15 cellular contexts compared by ENCODE assay signal in the genomic region with DNA sequence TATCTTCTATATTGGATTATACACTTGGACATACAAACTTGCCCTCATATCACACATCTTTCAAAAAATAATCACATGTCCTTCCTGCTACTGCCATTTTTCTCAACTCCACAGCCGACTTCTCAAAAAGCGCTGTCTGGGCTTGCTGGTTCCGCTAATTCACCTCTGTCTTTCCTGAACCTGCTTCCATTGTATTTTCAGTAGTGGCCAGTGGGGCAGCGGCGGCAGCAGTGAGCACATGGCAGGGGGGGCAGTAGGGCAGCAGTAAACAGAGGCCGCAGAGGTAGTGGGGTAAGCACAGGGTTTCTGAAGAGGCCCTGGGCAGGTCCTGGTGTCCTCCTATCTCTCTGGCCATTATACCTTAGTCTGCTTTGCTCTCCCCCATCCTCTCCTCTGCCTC.
DNase-seq lines count a peak whose midpoint lies in the region; ATAC-seq and TF ChIP-seq lines count a peak whose summit lies in the region.
"Had no signal": no experiment of that assay in that cellular context is flagged by ENCODE, and none has a peak within 500 bp of the region (broad histone marks: within the 10 kb centered on the region; RNA-seq: fewer than 3 reads in every experiment).

No MANE protein-coding gene starts in this region.

- H3K4me3 ChIP-seq in RWPE2 (ENCODE audit: severe bottlenecking), result no peak overlapping the region
- H3K4me3 ChIP-seq: left lung had no signal

- no peaks in the 10 kb centered on the region for H3K4me1 ChIP-seq in RWPE2 (ENCODE audit: insufficient read depth, poor library complexity, severe bottlenecking)
- no peaks in the 10 kb centered on the region for H3K4me1 ChIP-seq in foreskin keratinocyte

- H3K36me3 ChIP-seq in RWPE2 (ENCODE audit: low read depth), result no peaks in the 10 kb centered on the region
- H3K36me3 ChIP-seq: left lung had no signal

- no peaks in the 10 kb centered on the region for H3K9me3 ChIP-seq in RWPE2 (ENCODE audit: severe bottlenecking)
- H3K9me3 ChIP-seq: left lung had no signal

- DNase-seq in ACHN (peak; percentile 1), RWPE2 (ENCODE audit: low spot score) (no peak), foreskin keratinocyte (no peak), DMS153 treated with DMSO at 0.1 percent for 48 hours (lab: John Stamatoyannopoulos, UW; ENCODE audit: unreplicated experiment) (no peak), NCI-H2196 treated with DMSO at 0.1 percent for 48 hours (lab: John Stamatoyannopoulos, UW; ENCODE audit: unreplicated experiment) (no peak)
- DNase-seq: activated CD4-positive, alpha-beta T cell treated with anti-CD3 and anti-CD28 coated beads for 1 hour; caudate nucleus; CD4-positive, alpha-beta memory T cell; left lung; NCI-H187 treated with DMSO at 0.1 percent for 48 hours; occipital lobe had no signal

- peaks cover 22% of the 10 kb centered on the region for H3K27me3 ChIP-seq in RWPE2 (ENCODE audit: insufficient read depth, poor library complexity, severe bottlenecking)
- peaks cover 57% of the 10 kb centered on the region for H3K27me3 ChIP-seq in foreskin keratinocyte
- H3K27me3 ChIP-seq: left lung had no signal

- ATAC-seq in RWPE2 (ENCODE audit: low read depth) (peak; percentile 27; the same call in 1 of the 3 replicates), foreskin keratinocyte (peak; percentile 37), HG03460 (IDR thresholded peaks at IDR 0.05; ENCODE audit: unreplicated experiment) (no peak), HG02763 (IDR thresholded peaks at IDR 0.05; ENCODE audit: unreplicated experiment) (no peak)
- ATAC-seq: left lung; stimulated activated effector memory CD8-positive, alpha-beta T cell treated with anti-CD3 and anti-CD28 coated beads, Interleukin-12 subunit alpha, Interleukin-12 subunit beta, amount 100 ng/mL, for 72 hours had no signal

- H3K27ac ChIP-seq in RWPE2 (ENCODE audit: poor library complexity, severe bottlenecking), result no peak overlapping the region
- no peak overlapping the region for H3K27ac ChIP-seq in foreskin keratinocyte
- H3K27ac ChIP-seq: left lung had no signal

- TF ChIP-seq CTCF in GM12874 (IDR thresholded peaks at IDR 0.05; ENCODE audit: insufficient read depth, low read depth, low read length), result 0 out of 2 replicates have a peak, but pooled peaks have one; percentile 25
- peak; percentile 45 for TF ChIP-seq CTCF in RWPE2 (IDR thresholded peaks at IDR 0.05; ENCODE audit: poor library complexity, severe bottlenecking)
- TF ChIP-seq CTCF in foreskin keratinocyte (conservative IDR thresholded peaks at IDR 0.05), result peak; percentile 40

- in situ Hi-C loops in ACHN (cut with HindIII; ENCODE audit: low pct_ligation_motif_present, low pct_unique_long_range_greater_than_20kb, low sequenced_read_pairs), result no loop called here

Comparison
In these comparisons a context has a peak if more than half of its experiments do, and no peak if none do; other contexts are left out.
1. ATAC-seq: peak in RWPE2 (single experiment) and foreskin keratinocyte (single experiment); none in HG03460 (single experiment) and HG02763 (single experiment).
2. Peak in every context shown above with its lines, with median percentiles within 50 percentile points of each other: CTCF ChIP-seq.